ENCODE assay signal across 1 cellular context in genomic region chr2:230904856-230905447, GRCh38.
A peak's percentile ranks its signal among the peaks of the same experiment; 100 is the strongest.
TF ChIP-seq lines count a peak whose summit lies in the region.

No MANE protein-coding gene starts in this region.

TF ChIP-seq in GM12878, 131 proteins besides CTCF, POLR2A, EP300 and RAD21:
- no peak for TF ChIP-seq ZBTB11 (CRISPR knock-in tag; IDR thresholded peaks at IDR 0.05)
- 0 out of 2 replicates have a peak, but pooled peaks have one; percentile 19 for TF ChIP-seq TCF3 (IDR thresholded peaks at IDR 0.05; ENCODE audit: borderline replicate concordance, insufficient read depth, low read depth, low read length)
TF ChIP-seq in GM12878: peak in this region for 1.
